ENCODE assay signal across 1 cellular context in the genomic region with DNA sequence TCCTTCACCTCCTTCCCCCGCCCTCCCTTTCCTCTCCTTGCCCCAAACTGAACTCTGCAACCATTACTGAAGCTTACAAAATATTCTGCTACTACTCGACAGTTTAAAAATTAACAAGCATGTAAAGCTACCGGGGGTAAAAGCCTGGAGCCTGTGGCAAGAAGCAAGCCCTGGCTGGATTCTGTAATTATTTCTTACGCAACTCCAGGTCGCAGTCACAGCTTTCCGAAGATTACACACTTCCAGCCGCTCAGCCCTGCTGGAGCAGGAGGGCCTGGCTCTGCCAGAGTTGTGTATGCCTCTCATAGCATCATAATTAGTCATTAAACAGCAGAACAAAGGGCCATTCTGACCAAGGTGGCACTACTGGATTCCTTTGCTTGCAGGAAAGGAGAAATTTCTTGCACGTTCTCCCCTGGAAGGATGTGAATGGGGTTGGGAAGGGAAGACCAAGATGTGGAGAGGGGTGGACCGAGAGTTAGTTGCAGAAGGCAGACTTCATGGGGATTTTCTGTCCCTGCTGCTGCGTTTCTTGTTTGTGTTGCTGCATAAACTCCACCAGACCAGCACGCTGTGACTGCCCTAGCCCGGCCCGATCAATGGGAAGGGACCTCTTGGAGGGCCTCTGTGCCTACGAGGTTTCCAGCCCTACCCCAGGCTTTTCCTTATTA.
TF ChIP-seq lines count a peak whose summit lies in the region.

No MANE protein-coding gene starts in this region.

TF ChIP-seq in HepG2, 621 proteins besides CTCF, POLR2A, EP300 and RAD21 (continued from another document and continues in another):
- TF ChIP-seq, protein P1, sequence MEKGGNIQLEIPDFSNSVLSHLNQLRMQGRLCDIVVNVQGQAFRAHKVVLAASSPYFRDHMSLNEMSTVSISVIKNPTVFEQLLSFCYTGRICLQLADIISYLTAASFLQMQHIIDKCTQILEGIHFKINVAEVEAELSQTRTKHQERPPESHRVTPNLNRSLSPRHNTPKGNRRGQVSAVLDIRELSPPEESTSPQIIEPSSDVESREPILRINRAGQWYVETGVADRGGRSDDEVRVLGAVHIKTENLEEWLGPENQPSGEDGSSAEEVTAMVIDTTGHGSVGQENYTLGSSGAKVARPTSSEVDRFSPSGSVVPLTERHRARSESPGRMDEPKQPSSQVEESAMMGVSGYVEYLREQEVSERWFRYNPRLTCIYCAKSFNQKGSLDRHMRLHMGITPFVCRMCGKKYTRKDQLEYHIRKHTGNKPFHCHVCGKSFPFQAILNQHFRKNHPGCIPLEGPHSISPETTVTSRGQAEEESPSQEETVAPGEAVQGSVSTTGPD (CRISPR knock-in tag; IDR thresholded peaks at IDR 0.05), result peak; percentile 66; the same call in 1 of the 2 replicates
- TF ChIP-seq ZNF367 (CRISPR knock-in tag; IDR thresholded peaks at IDR 0.05; ENCODE audit: borderline replicate concordance) (no peak), TCF7 (IDR thresholded peaks at IDR 0.05; ENCODE audit: low read depth) (peak; percentile 77), SP1 (IDR thresholded peaks at IDR 0.05) (no peak), SP1 (CRISPR knock-in tag; IDR thresholded peaks at IDR 0.05) (no peak), TCF12 (IDR thresholded peaks at IDR 0.05) (no peak), TCF12 (CRISPR knock-in tag; IDR thresholded peaks at IDR 0.05) (peak; percentile 86), PAX8 (CRISPR knock-in tag; IDR thresholded peaks at IDR 0.05; ENCODE audit: borderline replicate concordance) (no peak), ZNF674 (CRISPR knock-in tag; IDR thresholded peaks at IDR 0.05; ENCODE audit: low read depth) (no peak), ZBTB38 (CRISPR knock-in tag; IDR thresholded peaks at IDR 0.05) (no peak), HIVEP1 (CRISPR knock-in tag; IDR thresholded peaks at IDR 0.05) (peak; percentile 93), HDAC6 (IDR thresholded peaks at IDR 0.05; ENCODE audit: low read depth, low read length) (no peak), PHF20 (CRISPR knock-in tag; IDR thresholded peaks at IDR 0.05) (no peak), ZMYM2 (CRISPR knock-in tag; IDR thresholded peaks at IDR 0.05) (no peak), ISX (CRISPR knock-in tag; conservative IDR thresholded peaks at IDR 0.05) (no peak), ZKSCAN1 (IDR thresholded peaks at IDR 0.05; ENCODE audit: low read length) (no peak), NFE2L1 (CRISPR knock-in tag; IDR thresholded peaks at IDR 0.05; ENCODE audit: borderline replicate concordance) (no peak), MIXL1 (CRISPR knock-in tag; IDR thresholded peaks at IDR 0.05) (peak; percentile 100), TOPORS (CRISPR knock-in tag; IDR thresholded peaks at IDR 0.05) (peak; percentile 75; the same call in 1 of the 2 replicates), THAP11 (CRISPR knock-in tag; IDR thresholded peaks at IDR 0.05) (peak; percentile 81), DNMT1 (CRISPR knock-in tag; IDR thresholded peaks at IDR 0.05) (no peak), THYN1 (CRISPR knock-in tag; IDR thresholded peaks at IDR 0.05; ENCODE audit: borderline replicate concordance, low read depth) (0 out of 2 replicates have a peak, but pooled peaks have one; percentile 77), SYNCRIP (IDR thresholded peaks at IDR 0.05; ENCODE audit: insufficient read depth, low read depth, low read length) (no peak), ZNF17 (CRISPR knock-in tag; IDR thresholded peaks at IDR 0.05) (no peak), RARG (CRISPR knock-in tag; IDR thresholded peaks at IDR 0.05; ENCODE audit: low read depth) (no peak), ZNF558 (CRISPR knock-in tag; IDR thresholded peaks at IDR 0.05; ENCODE audit: borderline replicate concordance) (no peak), ZNF839 (CRISPR knock-in tag; IDR thresholded peaks at IDR 0.05; ENCODE audit: borderline replicate concordance) (no peak), ATM (IDR thresholded peaks at IDR 0.05; ENCODE audit: borderline replicate concordance) (no peak), ZNF747 (CRISPR knock-in tag; IDR thresholded peaks at IDR 0.05; ENCODE audit: borderline replicate concordance) (peak; percentile 71), ZNF790 (CRISPR knock-in tag; IDR thresholded peaks at IDR 0.05; ENCODE audit: borderline replicate concordance) (no peak)
- TF ChIP-seq, protein P2, sequence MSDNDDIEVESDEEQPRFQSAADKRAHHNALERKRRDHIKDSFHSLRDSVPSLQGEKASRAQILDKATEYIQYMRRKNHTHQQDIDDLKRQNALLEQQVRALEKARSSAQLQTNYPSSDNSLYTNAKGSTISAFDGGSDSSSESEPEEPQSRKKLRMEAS (IDR thresholded peaks at IDR 0.05), result no peak; the same call in 1 of the 2 replicates
- TF ChIP-seq, protein P3, sequence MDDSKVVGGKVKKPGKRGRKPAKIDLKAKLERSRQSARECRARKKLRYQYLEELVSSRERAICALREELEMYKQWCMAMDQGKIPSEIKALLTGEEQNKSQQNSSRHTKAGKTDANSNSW (CRISPR knock-in tag; IDR thresholded peaks at IDR 0.05; ENCODE audit: borderline replicate concordance), result no peak
- TF ChIP-seq, protein P4, sequence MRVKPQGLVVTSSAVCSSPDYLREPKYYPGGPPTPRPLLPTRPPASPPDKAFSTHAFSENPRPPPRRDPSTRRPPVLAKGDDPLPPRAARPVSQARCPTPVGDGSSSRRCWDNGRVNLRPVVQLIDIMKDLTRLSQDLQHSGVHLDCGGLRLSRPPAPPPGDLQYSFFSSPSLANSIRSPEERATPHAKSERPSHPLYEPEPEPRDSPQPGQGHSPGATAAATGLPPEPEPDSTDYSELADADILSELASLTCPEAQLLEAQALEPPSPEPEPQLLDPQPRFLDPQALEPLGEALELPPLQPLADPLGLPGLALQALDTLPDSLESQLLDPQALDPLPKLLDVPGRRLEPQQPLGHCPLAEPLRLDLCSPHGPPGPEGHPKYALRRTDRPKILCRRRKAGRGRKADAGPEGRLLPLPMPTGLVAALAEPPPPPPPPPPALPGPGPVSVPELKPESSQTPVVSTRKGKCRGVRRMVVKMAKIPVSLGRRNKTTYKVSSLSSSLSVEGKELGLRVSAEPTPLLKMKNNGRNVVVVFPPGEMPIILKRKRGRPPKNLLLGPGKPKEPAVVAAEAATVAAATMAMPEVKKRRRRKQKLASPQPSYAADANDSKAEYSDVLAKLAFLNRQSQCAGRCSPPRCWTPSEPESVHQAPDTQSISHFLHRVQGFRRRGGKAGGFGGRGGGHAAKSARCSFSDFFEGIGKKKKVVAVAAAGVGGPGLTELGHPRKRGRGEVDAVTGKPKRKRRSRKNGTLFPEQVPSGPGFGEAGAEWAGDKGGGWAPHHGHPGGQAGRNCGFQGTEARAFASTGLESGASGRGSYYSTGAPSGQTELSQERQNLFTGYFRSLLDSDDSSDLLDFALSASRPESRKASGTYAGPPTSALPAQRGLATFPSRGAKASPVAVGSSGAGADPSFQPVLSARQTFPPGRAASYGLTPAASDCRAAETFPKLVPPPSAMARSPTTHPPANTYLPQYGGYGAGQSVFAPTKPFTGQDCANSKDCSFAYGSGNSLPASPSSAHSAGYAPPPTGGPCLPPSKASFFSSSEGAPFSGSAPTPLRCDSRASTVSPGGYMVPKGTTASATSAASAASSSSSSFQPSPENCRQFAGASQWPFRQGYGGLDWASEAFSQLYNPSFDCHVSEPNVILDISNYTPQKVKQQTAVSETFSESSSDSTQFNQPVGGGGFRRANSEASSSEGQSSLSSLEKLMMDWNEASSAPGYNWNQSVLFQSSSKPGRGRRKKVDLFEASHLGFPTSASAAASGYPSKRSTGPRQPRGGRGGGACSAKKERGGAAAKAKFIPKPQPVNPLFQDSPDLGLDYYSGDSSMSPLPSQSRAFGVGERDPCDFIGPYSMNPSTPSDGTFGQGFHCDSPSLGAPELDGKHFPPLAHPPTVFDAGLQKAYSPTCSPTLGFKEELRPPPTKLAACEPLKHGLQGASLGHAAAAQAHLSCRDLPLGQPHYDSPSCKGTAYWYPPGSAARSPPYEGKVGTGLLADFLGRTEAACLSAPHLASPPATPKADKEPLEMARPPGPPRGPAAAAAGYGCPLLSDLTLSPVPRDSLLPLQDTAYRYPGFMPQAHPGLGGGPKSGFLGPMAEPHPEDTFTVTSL (CRISPR knock-in tag; IDR thresholded peaks at IDR 0.05; ENCODE audit: borderline replicate concordance), result peak; percentile 92
- TF ChIP-seq, protein P5, sequence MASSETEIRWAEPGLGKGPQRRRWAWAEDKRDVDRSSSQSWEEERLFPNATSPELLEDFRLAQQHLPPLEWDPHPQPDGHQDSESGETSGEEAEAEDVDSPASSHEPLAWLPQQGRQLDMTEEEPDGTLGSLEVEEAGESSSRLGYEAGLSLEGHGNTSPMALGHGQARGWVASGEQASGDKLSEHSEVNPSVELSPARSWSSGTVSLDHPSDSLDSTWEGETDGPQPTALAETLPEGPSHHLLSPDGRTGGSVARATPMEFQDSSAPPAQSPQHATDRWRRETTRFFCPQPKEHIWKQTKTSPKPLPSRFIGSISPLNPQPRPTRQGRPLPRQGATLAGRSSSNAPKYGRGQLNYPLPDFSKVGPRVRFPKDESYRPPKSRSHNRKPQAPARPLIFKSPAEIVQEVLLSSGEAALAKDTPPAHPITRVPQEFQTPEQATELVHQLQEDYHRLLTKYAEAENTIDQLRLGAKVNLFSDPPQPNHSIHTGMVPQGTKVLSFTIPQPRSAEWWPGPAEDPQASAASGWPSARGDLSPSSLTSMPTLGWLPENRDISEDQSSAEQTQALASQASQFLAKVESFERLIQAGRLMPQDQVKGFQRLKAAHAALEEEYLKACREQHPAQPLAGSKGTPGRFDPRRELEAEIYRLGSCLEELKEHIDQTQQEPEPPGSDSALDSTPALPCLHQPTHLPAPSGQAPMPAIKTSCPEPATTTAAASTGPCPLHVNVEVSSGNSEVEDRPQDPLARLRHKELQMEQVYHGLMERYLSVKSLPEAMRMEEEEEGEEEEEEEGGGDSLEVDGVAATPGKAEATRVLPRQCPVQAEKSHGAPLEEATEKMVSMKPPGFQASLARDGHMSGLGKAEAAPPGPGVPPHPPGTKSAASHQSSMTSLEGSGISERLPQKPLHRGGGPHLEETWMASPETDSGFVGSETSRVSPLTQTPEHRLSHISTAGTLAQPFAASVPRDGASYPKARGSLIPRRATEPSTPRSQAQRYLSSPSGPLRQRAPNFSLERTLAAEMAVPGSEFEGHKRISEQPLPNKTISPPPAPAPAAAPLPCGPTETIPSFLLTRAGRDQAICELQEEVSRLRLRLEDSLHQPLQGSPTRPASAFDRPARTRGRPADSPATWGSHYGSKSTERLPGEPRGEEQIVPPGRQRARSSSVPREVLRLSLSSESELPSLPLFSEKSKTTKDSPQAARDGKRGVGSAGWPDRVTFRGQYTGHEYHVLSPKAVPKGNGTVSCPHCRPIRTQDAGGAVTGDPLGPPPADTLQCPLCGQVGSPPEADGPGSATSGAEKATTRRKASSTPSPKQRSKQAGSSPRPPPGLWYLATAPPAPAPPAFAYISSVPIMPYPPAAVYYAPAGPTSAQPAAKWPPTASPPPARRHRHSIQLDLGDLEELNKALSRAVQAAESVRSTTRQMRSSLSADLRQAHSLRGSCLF (CRISPR knock-in tag; IDR thresholded peaks at IDR 0.05; ENCODE audit: borderline replicate concordance), result no peak
- TF ChIP-seq, protein P6, sequence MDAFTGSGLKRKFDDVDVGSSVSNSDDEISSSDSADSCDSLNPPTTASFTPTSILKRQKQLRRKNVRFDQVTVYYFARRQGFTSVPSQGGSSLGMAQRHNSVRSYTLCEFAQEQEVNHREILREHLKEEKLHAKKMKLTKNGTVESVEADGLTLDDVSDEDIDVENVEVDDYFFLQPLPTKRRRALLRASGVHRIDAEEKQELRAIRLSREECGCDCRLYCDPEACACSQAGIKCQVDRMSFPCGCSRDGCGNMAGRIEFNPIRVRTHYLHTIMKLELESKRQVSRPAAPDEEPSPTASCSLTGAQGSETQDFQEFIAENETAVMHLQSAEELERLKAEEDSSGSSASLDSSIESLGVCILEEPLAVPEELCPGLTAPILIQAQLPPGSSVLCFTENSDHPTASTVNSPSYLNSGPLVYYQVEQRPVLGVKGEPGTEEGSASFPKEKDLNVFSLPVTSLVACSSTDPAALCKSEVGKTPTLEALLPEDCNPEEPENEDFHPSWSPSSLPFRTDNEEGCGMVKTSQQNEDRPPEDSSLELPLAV (CRISPR knock-in tag; conservative IDR thresholded peaks at IDR 0.05; ENCODE audit: low read depth), result no peak
- TF ChIP-seq, protein P7, sequence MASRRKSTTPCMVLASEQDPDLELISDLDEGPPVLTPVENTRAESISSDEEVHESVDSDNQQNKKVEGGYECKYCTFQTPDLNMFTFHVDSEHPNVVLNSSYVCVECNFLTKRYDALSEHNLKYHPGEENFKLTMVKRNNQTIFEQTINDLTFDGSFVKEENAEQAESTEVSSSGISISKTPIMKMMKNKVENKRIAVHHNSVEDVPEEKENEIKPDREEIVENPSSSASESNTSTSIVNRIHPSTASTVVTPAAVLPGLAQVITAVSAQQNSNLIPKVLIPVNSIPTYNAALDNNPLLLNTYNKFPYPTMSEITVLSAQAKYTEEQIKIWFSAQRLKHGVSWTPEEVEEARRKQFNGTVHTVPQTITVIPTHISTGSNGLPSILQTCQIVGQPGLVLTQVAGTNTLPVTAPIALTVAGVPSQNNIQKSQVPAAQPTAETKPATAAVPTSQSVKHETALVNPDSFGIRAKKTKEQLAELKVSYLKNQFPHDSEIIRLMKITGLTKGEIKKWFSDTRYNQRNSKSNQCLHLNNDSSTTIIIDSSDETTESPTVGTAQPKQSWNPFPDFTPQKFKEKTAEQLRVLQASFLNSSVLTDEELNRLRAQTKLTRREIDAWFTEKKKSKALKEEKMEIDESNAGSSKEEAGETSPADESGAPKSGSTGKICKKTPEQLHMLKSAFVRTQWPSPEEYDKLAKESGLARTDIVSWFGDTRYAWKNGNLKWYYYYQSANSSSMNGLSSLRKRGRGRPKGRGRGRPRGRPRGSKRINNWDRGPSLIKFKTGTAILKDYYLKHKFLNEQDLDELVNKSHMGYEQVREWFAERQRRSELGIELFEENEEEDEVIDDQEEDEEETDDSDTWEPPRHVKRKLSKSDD (CRISPR knock-in tag; IDR thresholded peaks at IDR 0.05; ENCODE audit: low read depth), result peak; percentile 74
- TF ChIP-seq, protein P8, sequence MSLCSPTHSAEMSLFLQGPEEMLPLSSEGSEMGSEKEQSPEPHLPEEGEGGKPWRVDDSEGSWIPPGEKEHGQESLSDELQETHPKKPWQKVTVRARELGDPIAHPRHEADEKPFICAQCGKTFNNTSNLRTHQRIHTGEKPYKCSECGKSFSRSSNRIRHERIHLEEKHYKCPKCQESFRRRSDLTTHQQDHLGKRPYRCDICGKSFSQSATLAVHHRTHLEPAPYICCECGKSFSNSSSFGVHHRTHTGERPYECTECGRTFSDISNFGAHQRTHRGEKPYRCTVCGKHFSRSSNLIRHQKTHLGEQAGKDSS (CRISPR knock-in tag; IDR thresholded peaks at IDR 0.05; ENCODE audit: borderline replicate concordance, low read depth), result no peak; the same call in 1 of the 2 replicates
- TF ChIP-seq, protein P9, sequence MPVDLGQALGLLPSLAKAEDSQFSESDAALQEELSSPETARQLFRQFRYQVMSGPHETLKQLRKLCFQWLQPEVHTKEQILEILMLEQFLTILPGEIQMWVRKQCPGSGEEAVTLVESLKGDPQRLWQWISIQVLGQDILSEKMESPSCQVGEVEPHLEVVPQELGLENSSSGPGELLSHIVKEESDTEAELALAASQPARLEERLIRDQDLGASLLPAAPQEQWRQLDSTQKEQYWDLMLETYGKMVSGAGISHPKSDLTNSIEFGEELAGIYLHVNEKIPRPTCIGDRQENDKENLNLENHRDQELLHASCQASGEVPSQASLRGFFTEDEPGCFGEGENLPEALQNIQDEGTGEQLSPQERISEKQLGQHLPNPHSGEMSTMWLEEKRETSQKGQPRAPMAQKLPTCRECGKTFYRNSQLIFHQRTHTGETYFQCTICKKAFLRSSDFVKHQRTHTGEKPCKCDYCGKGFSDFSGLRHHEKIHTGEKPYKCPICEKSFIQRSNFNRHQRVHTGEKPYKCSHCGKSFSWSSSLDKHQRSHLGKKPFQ (CRISPR knock-in tag; IDR thresholded peaks at IDR 0.05; ENCODE audit: insufficient replicate concordance), result no peak
- TF ChIP-seq, protein P10, sequence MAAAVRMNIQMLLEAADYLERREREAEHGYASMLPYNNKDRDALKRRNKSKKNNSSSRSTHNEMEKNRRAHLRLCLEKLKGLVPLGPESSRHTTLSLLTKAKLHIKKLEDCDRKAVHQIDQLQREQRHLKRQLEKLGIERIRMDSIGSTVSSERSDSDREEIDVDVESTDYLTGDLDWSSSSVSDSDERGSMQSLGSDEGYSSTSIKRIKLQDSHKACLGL (CRISPR knock-in tag; IDR thresholded peaks at IDR 0.05), result no peak
